1 cellular context compared by ENCODE assay signal in the genomic region with DNA sequence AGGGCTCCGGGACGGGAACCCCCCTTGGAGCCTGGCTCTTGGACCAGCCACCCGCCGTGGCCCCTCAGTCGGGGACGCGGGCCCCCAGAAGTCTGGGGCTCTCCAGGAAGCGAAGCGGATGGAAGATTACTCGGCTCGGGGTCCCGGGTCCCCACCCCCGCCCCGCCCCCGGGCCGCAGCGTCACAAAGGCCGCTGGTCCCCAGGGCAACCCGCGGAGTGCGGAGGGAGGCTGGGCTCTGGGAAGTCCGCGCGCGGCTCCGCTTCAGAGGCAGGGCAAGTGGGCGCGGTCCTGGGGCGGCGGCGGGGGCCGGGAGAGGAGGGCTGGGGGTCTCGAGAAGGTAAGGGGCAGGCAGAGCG.
A peak's percentile ranks its signal among the peaks of the same experiment; 100 is the strongest.
TF ChIP-seq lines count a peak whose summit lies in the region.

Gene FNDC11, plus strand, starts transcription at position 227 of the 358 bp plus-strand sequence. CDS start 1,505 bp downstream, outside the sequence.

TF ChIP-seq in GM12878, 131 proteins besides CTCF, POLR2A, EP300 and RAD21 (continued from another document):
- TF ChIP-seq PRDM15 (CRISPR knock-in tag; IDR thresholded peaks at IDR 0.05) (no peak), BACH1 (IDR thresholded peaks at IDR 0.05; ENCODE audit: borderline replicate concordance) (no peak), NFIC (IDR thresholded peaks at IDR 0.05; ENCODE audit: low read depth, low read length) (no peak), PML (IDR thresholded peaks at IDR 0.05; ENCODE audit: low read length) (no peak), CREM (IDR thresholded peaks at IDR 0.05; ENCODE audit: low read depth) (no peak), RB1 (IDR thresholded peaks at IDR 0.05; ENCODE audit: borderline replicate concordance) (0 out of 2 replicates have a peak, but pooled peaks have one; percentile 22), FOXM1 (IDR thresholded peaks at IDR 0.05; ENCODE audit: low read depth, low read length) (no peak), BCL11A (IDR thresholded peaks at IDR 0.05; ENCODE audit: low read depth, low read length) (no peak), SIN3A (IDR thresholded peaks at IDR 0.05; ENCODE audit: low read depth, low read length) (no peak), EED (IDR thresholded peaks at IDR 0.05; ENCODE audit: low read depth) (no peak), NRF1 (conservative IDR thresholded peaks at IDR 0.05; ENCODE audit: low read depth, low read length) (no peak), E4F1 (IDR thresholded peaks at IDR 0.05; ENCODE audit: borderline replicate concordance, partially characterized antibody) (no peak), ZNF274 (IDR thresholded peaks at IDR 0.05; ENCODE audit: insufficient read depth, insufficient read length) (no peak), MEF2B (IDR thresholded peaks at IDR 0.05; ENCODE audit: partially characterized antibody, poor library complexity, severe bottlenecking) (no peak), TCF3 (IDR thresholded peaks at IDR 0.05; ENCODE audit: borderline replicate concordance, insufficient read depth, low read depth, low read length) (no peak), CHD4 (IDR thresholded peaks at IDR 0.05) (no peak), NR2C1 (IDR thresholded peaks at IDR 0.05) (no peak), NR2F1 (conservative IDR thresholded peaks at IDR 0.05) (0 out of 2 replicates have a peak, but pooled peaks have one; percentile 10), IKZF1 (conservative IDR thresholded peaks at IDR 0.05) (peak; percentile 28), SMAD1 (IDR thresholded peaks at IDR 0.05; ENCODE audit: low read depth, partially characterized antibody) (no peak), SMARCA5 (IDR thresholded peaks at IDR 0.05) (no peak), WRNIP1 (IDR thresholded peaks at IDR 0.05; ENCODE audit: borderline replicate concordance, low read depth, low read length) (no peak)
- TF ChIP-seq, protein P1, sequence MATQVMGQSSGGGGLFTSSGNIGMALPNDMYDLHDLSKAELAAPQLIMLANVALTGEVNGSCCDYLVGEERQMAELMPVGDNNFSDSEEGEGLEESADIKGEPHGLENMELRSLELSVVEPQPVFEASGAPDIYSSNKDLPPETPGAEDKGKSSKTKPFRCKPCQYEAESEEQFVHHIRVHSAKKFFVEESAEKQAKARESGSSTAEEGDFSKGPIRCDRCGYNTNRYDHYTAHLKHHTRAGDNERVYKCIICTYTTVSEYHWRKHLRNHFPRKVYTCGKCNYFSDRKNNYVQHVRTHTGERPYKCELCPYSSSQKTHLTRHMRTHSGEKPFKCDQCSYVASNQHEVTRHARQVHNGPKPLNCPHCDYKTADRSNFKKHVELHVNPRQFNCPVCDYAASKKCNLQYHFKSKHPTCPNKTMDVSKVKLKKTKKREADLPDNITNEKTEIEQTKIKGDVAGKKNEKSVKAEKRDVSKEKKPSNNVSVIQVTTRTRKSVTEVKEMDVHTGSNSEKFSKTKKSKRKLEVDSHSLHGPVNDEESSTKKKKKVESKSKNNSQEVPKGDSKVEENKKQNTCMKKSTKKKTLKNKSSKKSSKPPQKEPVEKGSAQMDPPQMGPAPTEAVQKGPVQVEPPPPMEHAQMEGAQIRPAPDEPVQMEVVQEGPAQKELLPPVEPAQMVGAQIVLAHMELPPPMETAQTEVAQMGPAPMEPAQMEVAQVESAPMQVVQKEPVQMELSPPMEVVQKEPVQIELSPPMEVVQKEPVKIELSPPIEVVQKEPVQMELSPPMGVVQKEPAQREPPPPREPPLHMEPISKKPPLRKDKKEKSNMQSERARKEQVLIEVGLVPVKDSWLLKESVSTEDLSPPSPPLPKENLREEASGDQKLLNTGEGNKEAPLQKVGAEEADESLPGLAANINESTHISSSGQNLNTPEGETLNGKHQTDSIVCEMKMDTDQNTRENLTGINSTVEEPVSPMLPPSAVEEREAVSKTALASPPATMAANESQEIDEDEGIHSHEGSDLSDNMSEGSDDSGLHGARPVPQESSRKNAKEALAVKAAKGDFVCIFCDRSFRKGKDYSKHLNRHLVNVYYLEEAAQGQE (IDR thresholded peaks at IDR 0.05; ENCODE audit: low read depth, low read length), result no peak
